In genomic region chr19:28598861-28599260, GRCh38 we compare ENCODE assay signal across 22 cellular contexts.
"Had no signal": no experiment of that assay in that cellular context is flagged by ENCODE, and none has a peak within 500 bp of the region (broad histone marks: within the 10 kb centered on the region; RNA-seq: fewer than 3 reads in every experiment).

No MANE protein-coding gene starts in this region.

- H3K27ac ChIP-seq: KMS-11, RWPE1 had no signal

- DNase-seq: IMR-90, Kasumi-1, MM.1S, NCI-H1092 treated with DMSO at 0.1 percent for 48 hours, NCI-H1417, NCI-H1436 treated with DMSO at 0.1 percent for 48 hours, NCI-H1694, NCI-H187 treated with DMSO at 0.1 percent for 48 hours, NCI-H2029 treated with DMSO at 0.1 percent for 48 hours, NCI-H226, NCI-H446, NCI-H510A, NCI-H524 treated with DMSO at 0.1 percent for 48 hours, NCI-H69, NCI-H774, PC-3, SHP77 had no signal

- ATAC-seq: HepG2, Panc1, PC-3, SK-N-SH treated with all-trans-retinoic acid at 6 μM for 48 hours had no signal
